ENCODE assay signal across 27 cellular contexts in the genomic region with DNA sequence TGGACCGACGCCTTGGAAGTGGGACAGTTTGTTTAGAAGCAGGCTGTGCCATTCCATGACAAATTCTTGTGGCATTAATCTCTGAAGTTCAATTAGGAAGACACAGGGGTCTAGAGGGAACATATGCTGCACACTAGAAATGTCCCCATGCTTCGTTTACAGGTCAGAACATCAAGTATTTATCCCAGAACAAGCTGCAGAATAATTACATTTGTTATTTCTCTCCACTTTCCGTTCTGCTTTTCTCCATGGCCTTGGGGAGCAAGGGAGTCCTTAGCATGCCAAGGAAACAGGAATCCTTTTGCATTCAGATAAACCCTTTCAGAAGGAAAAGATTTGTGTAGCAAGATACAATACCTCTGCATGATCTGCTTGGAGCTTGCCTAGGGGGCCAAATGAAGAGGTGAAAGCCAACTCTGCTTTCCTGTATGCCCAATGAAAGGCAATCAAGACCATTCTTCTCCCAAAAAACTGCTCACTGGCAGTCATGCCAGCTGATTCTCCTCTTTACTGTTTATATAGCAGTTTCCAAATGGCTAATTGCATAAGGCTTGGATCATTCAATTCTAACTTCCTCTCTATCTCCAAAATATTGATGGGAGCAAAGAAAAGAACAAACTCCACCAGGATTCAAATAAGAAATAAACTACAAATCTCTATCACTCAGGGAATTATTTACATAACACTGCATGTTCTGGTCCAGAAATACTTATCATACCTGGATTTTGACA. TPM values are rescaled to one million over a fixed set of nuclear protein-coding genes. Genes with fewer than 3 reads are reported as not detected.
"Had no signal": no experiment of that assay in that cellular context is flagged by ENCODE, and none has a peak within 500 bp of the region (broad histone marks: within the 10 kb centered on the region; RNA-seq: fewer than 3 reads in every experiment).

No MANE protein-coding gene starts in this region.

- H3K36me3 ChIP-seq: colonic mucosa, heart left ventricle, ovary, tibial artery, upper lobe of right lung, vagina had no signal

- H3K9me3 ChIP-seq: colonic mucosa, heart left ventricle, ovary, tibial artery, upper lobe of right lung, vagina had no signal

- FAIRE-seq: frontal cortex had no signal

- H3K4me1 ChIP-seq: colonic mucosa, upper lobe of right lung, vagina had no signal

- ATAC-seq: heart left ventricle; left colon; naive thymus-derived CD4-positive, alpha-beta T cell; right cardiac atrium; stimulated activated memory B cell treated with anti-CD40 and anti-IgM and Interleukin-4, amounts not matched to agents 10 μg/mL and 1 μg/mL and 100 μg/mL, for 72 hours; upper lobe of right lung had no signal

- H3K27me3 ChIP-seq: colonic mucosa, heart left ventricle, ovary, upper lobe of right lung, vagina had no signal

- H3K27ac ChIP-seq: colonic mucosa, heart left ventricle, ovary, tibial artery, upper lobe of right lung, vagina had no signal

- H3K4me3 ChIP-seq: colonic mucosa, heart left ventricle, ovary, tibial artery, upper lobe of right lung, vagina had no signal

- DNase-seq: colonic mucosa; dermis blood vessel endothelial cell; heart left ventricle; hippocampal formation; left colon; mammary epithelial cell; naive thymus-derived CD4-positive, alpha-beta T cell; nucleus accumbens; ovary; right cardiac atrium; stimulated activated CD4-positive, alpha-beta T cell treated with anti-CD3 and anti-CD28 coated beads, Interleukin-15, amount 100 ng/mL, for 24 hours; stimulated activated CD4-positive, alpha-beta T cell treated with anti-CD3 and anti-CD28 coated beads, Interleukin-1b, Interleukin-23, amount 100 ng/mL, for 48 hours; stimulated activated CD4-positive, alpha-beta T cell treated with anti-CD3 and anti-CD28 coated beads, Interleukin-4, amount 100 ng/mL, for 24 hours; tibial artery; upper lobe of right lung had no signal

RNA-seq across cellular contexts. Expression of gene PRKACG, which starts 2.6 kb away (rescaled TPM):
- total RNA-seq: colonic mucosa; dermis blood vessel endothelial cell; epithelial cell of proximal tubule; frontal cortex; glomerular endothelial cell; heart left ventricle; kidney epithelial cell; left colon; lower leg skin; mammary epithelial cell; mesenteric fat pad; mononuclear cell; naive thymus-derived CD4-positive, alpha-beta T cell; ovary; posterior vena cava; right cardiac atrium; temporal lobe; upper lobe of right lung; vagina had no signal
- polyA plus RNA-seq: heart left ventricle; mammary epithelial cell; naive thymus-derived CD4-positive, alpha-beta T cell; neural cell; ovary; right cardiac atrium had no signal
